ENCODE assay signal across 19 cellular contexts in the genomic region with DNA sequence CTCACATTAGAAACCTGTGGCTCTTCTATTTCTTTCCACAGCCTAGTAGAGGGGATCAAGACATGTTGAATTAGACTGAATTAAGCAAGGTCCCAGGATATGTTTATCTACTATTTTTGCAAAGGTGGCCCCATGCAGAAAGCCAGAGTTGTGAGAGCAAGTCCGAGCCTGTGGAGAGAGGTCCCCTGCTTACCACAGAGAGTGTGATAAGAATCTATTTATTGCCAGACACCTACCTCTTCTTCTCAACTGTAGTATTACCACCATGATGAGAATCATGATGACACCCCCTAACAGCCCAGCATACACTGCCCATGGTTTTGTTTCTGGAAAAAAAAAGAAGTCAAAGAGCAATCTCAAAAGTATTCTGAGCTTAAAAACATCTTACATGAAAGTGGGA. TPM values are rescaled to one million over a fixed set of nuclear protein-coding genes. Genes with fewer than 3 reads are reported as not detected.
DNase-seq lines count a peak whose midpoint lies in the region; ATAC-seq, FAIRE-seq and TF ChIP-seq lines count a peak whose summit lies in the region.
"Had no signal": no experiment of that assay in that cellular context is flagged by ENCODE, and none has a peak within 500 bp of the region (broad histone marks: within the 10 kb centered on the region; RNA-seq: fewer than 3 reads in every experiment).

No MANE protein-coding gene starts in this region.

- H3K9me3 ChIP-seq in left ventricle myocardium inferior (replicated peaks) (no peaks in the 10 kb centered on the region), KOPT-K1 (ENCODE audit: insufficient read depth, low read length, poor library complexity, severe bottlenecking) (no peaks in the 10 kb centered on the region), thymus (ENCODE audit: control insufficient read depth) (no peaks in the 10 kb centered on the region)

- peaks cover 47% of the 10 kb centered on the region for H3K36me3 Mint-ChIP-seq in activated naive CD8-positive, alpha-beta T cell

- peak overlapping the region; percentile 76 for H3K4me3 Mint-ChIP-seq in activated naive CD8-positive, alpha-beta T cell
- H3K4me3 Mint-ChIP-seq: HFFc6, nephron had no signal

- no peak for ATAC-seq in Right ventricle myocardium superior (ENCODE audit: poor library complexity)
- ATAC-seq: left lobe of liver had no signal

- H3K27me3 ChIP-seq in left ventricle myocardium inferior (ENCODE audit: low read depth) (no peaks in the 10 kb centered on the region), thymus (ENCODE audit: control insufficient read depth, insufficient read depth) (no peaks in the 10 kb centered on the region)
- H3K27me3 ChIP-seq: cardiac muscle cell had no signal

- TF ChIP-seq CTCF in left ventricle myocardium inferior (IDR thresholded peaks at IDR 0.05; ENCODE audit: borderline replicate concordance) = no peak

- no peak overlapping the region for H3K4me3 ChIP-seq in left ventricle myocardium inferior
- no peak overlapping the region for H3K4me3 ChIP-seq in thymus (ENCODE audit: low read length)
- H3K4me3 ChIP-seq: cardiac muscle cell had no signal

- no peak for FAIRE-seq in HTR-8/SVneo (lab: Jason Lieb, UNC)

- no peak for DNase-seq in left ventricle myocardium inferior
- DNase-seq in Right ventricle myocardium superior = no peak
- no peak for DNase-seq in SHP77 (lab: John Stamatoyannopoulos, UW)
- DNase-seq in HTR-8/SVneo (ENCODE audit: insufficient read length, low spot score) = no peak
- DNase-seq in NCI-H2196 treated with DMSO at 0.1 percent for 48 hours (lab: John Stamatoyannopoulos, UW; ENCODE audit: unreplicated experiment) = no peak
- DNase-seq: DMS79; HFFc6; NCI-H1694 treated with DMSO at 0.1 percent for 48 hours; NCI-H748 treated with DMSO at 0.1 percent for 48 hours; retina; SIG-M5; stimulated activated naive CD4-positive, alpha-beta T cell treated with Interleukin-2 at 50 U/mL for 16 hours had no signal

- peaks cover 4% of the 10 kb centered on the region for H3K9me3 Mint-ChIP-seq in activated naive CD8-positive, alpha-beta T cell (ENCODE audit: low read depth)
- H3K9me3 Mint-ChIP-seq: HFFc6, nephron had no signal

- no peaks in the 10 kb centered on the region for H3K36me3 ChIP-seq in left ventricle myocardium inferior
- no peaks in the 10 kb centered on the region for H3K36me3 ChIP-seq in KOPT-K1 (ENCODE audit: insufficient read depth, low read length)
- H3K36me3 ChIP-seq in thymus (ENCODE audit: control insufficient read depth, insufficient read depth) = peaks cover 61% of the 10 kb centered on the region
- H3K36me3 ChIP-seq: cardiac muscle cell had no signal

- intact Hi-C loops in left ventricle myocardium inferior (cut with micrococcal nuclease) = no loop called here
- intact Hi-C loops in Right ventricle myocardium superior (cut with DNase I) = no loop called here

- H3K27ac ChIP-seq in left ventricle myocardium inferior (replicated peaks) = peak overlapping the region; percentile 3
- H3K27ac ChIP-seq in KOPT-K1 (ENCODE audit: low read depth, low read length, poor library complexity, severe bottlenecking) = peak overlapping the region; percentile 100
- H3K27ac ChIP-seq in thymus (ENCODE audit: low read depth) = peak overlapping the region; percentile 56
- H3K27ac ChIP-seq: cardiac muscle cell, VCaP had no signal

- peaks cover 4% of the 10 kb centered on the region for H3K4me1 ChIP-seq in left ventricle myocardium inferior
- peaks cover 67% of the 10 kb centered on the region for H3K4me1 ChIP-seq in thymus (ENCODE audit: control insufficient read depth, insufficient read depth, low read length)

- peaks cover 85% of the 10 kb centered on the region for H3K4me1 Mint-ChIP-seq in activated naive CD8-positive, alpha-beta T cell (ENCODE audit: low read depth)
- H3K4me1 Mint-ChIP-seq: nephron had no signal

- no peaks in the 10 kb centered on the region for H3K27me3 Mint-ChIP-seq in activated naive CD8-positive, alpha-beta T cell

- H3K27ac Mint-ChIP-seq in activated naive CD8-positive, alpha-beta T cell = peak overlapping the region; percentile 98
- H3K27ac Mint-ChIP-seq: HFFc6, nephron had no signal

- WGBS in thymus = 29% methylated on average over 1 of the region's 1 CpG

RNA-seq across cellular contexts. Expression of a gene that starts 23.0 kb away (rescaled TPM):
- total RNA-seq in left ventricle myocardium inferior = not detected
- total RNA-seq in Right ventricle myocardium superior = 0.27 TPM
- polyA plus RNA-seq in thymus = 115 TPM
- total RNA-seq: cardiac muscle cell, HFFc6 had no signal
- polyA plus RNA-seq: cardiac muscle cell had no signal

RNA-seq across cellular contexts. Expression of a gene that starts 44.6 kb away (rescaled TPM):
- total RNA-seq in left ventricle myocardium inferior = 3.6 TPM
- total RNA-seq in Right ventricle myocardium superior = 2.5 TPM
- 5.9 TPM for polyA plus RNA-seq in thymus
- total RNA-seq: cardiac muscle cell, HFFc6 had no signal
- polyA plus RNA-seq: cardiac muscle cell had no signal

Comparison
In these comparisons a context has a peak if more than half of its experiments do, and no peak if none do; other contexts are left out.
1. H3K27ac ChIP-seq: peak in every context shown above with its lines; median percentile 100 in KOPT-K1; 56 in thymus; 3 in left ventricle myocardium inferior.